10 cellular contexts compared by ENCODE assay signal in genomic region chr22:27461470-27461869, GRCh38.
DNase-seq lines count a peak whose midpoint lies in the region; ATAC-seq and TF ChIP-seq lines count a peak whose summit lies in the region.
"Had no signal": no experiment of that assay in that cellular context is flagged by ENCODE, and none has a peak within 500 bp of the region (broad histone marks: within the 10 kb centered on the region; RNA-seq: fewer than 3 reads in every experiment).

No MANE protein-coding gene starts in this region.

- 20% methylated on average over 2 of the region's 3 CpGs for WGBS in esophagus muscularis mucosa

- H3K27ac ChIP-seq in RWPE1 = no peak overlapping the region
- peak overlapping the region in 3 of 4 donors; percentile 20 to 65 (median 21) for H3K27ac ChIP-seq in esophagus muscularis mucosa (replicated peaks in 1 of 4)
- H3K27ac ChIP-seq: SK-N-MC had no signal

- no peak for TF ChIP-seq POLR2A in esophagus muscularis mucosa (IDR thresholded peaks at IDR 0.05; ENCODE audit: low read depth)

- H3K4me3 ChIP-seq in esophagus muscularis mucosa = no peak overlapping the region
- H3K4me3 ChIP-seq: SK-N-MC had no signal

- H3K36me3 ChIP-seq in esophagus muscularis mucosa = no peaks in the 10 kb centered on the region

- no peak for ATAC-seq in left lobe of liver
- no peak for ATAC-seq in GM21367 (IDR thresholded peaks at IDR 0.05; ENCODE audit: unreplicated experiment)
- no peak for ATAC-seq in HG02759 (IDR thresholded peaks at IDR 0.05; ENCODE audit: unreplicated experiment)
- ATAC-seq: naive thymus-derived CD8-positive, alpha-beta T cell had no signal

- H3K9me3 ChIP-seq in esophagus muscularis mucosa = peaks cover 0 to 4% (median 0%) of the 10 kb centered on the region in 4 donors

- TF ChIP-seq EP300 in esophagus muscularis mucosa (IDR thresholded peaks at IDR 0.05) = no peak

- H3K4me1 ChIP-seq in esophagus muscularis mucosa = peaks cover 0 to 34% (median 29%) of the 10 kb centered on the region in 4 donors

- peaks cover 0 to 3% (median 0%) of the 10 kb centered on the region in 4 donors for H3K27me3 ChIP-seq in esophagus muscularis mucosa

- CTCF ChIA-PET in RWPE1 (lab: Yijun Ruan, JAX) = no interaction called here

- POLR2A ChIA-PET in RWPE1 (lab: Yijun Ruan, JAX; ENCODE audit: low non-redundant PET) = no interaction called here

- intact Hi-C loops in esophagus muscularis mucosa (cut with DNase I) = no loop called here

- TF ChIP-seq CTCF in RWPE1 (conservative IDR thresholded peaks at IDR 0.05; ENCODE audit: low read depth) (no peak), esophagus muscularis mucosa (IDR thresholded peaks at IDR 0.05) (no peak)

- DNase-seq in EL (peak; percentile 99), RWPE1 (ENCODE audit: low spot score) (peak; percentile 46), esophagus muscularis mucosa (ENCODE audit: extremely low spot score) (no peak), non-pigmented ciliary epithelial cell (ENCODE audit: low read depth) (peak; percentile 85), left lobe of liver (ENCODE audit: low spot score) (no peak), NCI-H1092 (lab: John Stamatoyannopoulos, UW) (no peak)
- DNase-seq: naive thymus-derived CD8-positive, alpha-beta T cell had no signal

Comparison
In these comparisons a context has a peak if more than half of its experiments do, and no peak if none do; other contexts are left out.
1. DNase-seq: peak in EL (single experiment), RWPE1 (single experiment) and non-pigmented ciliary epithelial cell (single experiment); none in esophagus muscularis mucosa (single experiment), left lobe of liver (single experiment) and NCI-H1092 (single experiment).